ENCODE assay signal across 10 cellular contexts in the genomic region with DNA sequence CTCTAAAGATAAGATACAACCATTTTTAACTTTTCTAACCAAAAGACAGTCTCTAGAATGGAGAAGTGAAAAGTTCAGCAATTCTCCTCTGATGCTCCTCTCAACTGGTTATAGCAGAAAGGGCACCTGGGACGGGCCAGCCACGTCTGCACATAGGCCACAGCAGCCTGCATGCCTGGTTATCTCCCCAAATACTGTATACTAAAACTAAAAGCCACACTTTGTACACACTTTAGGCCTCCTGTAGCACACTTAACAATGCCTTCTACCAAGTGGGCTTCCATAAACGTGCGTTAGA.
DNase-seq lines count a peak whose midpoint lies in the region; ATAC-seq and FAIRE-seq lines count a peak whose summit lies in the region.
"Had no signal": no experiment of that assay in that cellular context is flagged by ENCODE, and none has a peak within 500 bp of the region (broad histone marks: within the 10 kb centered on the region; RNA-seq: fewer than 3 reads in every experiment).

No MANE protein-coding gene starts in this region.

- no peak overlapping the region for H3K4me2 ChIP-seq in mesenchymal stem cell (ENCODE audit: low read length, poor library complexity, severe bottlenecking)

- DNase-seq in mesenchymal stem cell (no peak), COR-L47 (lab: John Stamatoyannopoulos, UW) (no peak), iPS-NIHi7 (ENCODE audit: extremely low spot score) (no peak), NCI-H1092 (lab: John Stamatoyannopoulos, UW) (no peak), urothelium cell line (ENCODE audit: low spot score) (no peak)
- DNase-seq: T1000 had no signal

- no peak overlapping the region for H2BK120ac ChIP-seq in mesenchymal stem cell (ENCODE audit: low read depth, low read length)

- H3K4me3 ChIP-seq in mesenchymal stem cell (ENCODE audit: insufficient read depth in 1 of 2, low read depth in 1 of 2, low read length in 2 of 2): no peak overlapping the region

- 83% methylated on average over 4 of the region's 4 CpGs for WGBS in mesenchymal stem cell

- no peak overlapping the region for H3K14ac ChIP-seq in mesenchymal stem cell (ENCODE audit: low read length in 2 of 2)

- H3K79me1 ChIP-seq in mesenchymal stem cell (replicated peaks; ENCODE audit: low read length, poor library complexity, severe bottlenecking): no peaks in the 10 kb centered on the region

- H2BK15ac ChIP-seq in mesenchymal stem cell (ENCODE audit: low read depth, poor library complexity, severe bottlenecking): no peak overlapping the region

- no peaks in the 10 kb centered on the region for H3K36me3 ChIP-seq in mesenchymal stem cell (ENCODE audit: control insufficient read depth in 1 of 2, insufficient read depth in 2 of 2, low read depth in 1 of 2, low read length in 2 of 2)

- no peak overlapping the region for H3K4ac ChIP-seq in mesenchymal stem cell (ENCODE audit: low read depth in 1 of 2, low read length in 2 of 2)

- H2BK12ac ChIP-seq in mesenchymal stem cell (ENCODE audit: low read length in 2 of 2): no peak overlapping the region

- no peak for FAIRE-seq in urothelium cell line (lab: Jason Lieb, UNC)

- H3K27me3 ChIP-seq in mesenchymal stem cell (ENCODE audit: control insufficient read depth in 1 of 2, insufficient read depth in 1 of 2, low read length in 2 of 2): no peaks in the 10 kb centered on the region

- H2AK5ac ChIP-seq in mesenchymal stem cell (ENCODE audit: low read length, severe bottlenecking): no peak overlapping the region

- no peak overlapping the region for H3K27ac ChIP-seq in mesenchymal stem cell (ENCODE audit: low read length, poor library complexity, severe bottlenecking)
- H3K27ac ChIP-seq: parathyroid adenoma had no signal

- H3K18ac ChIP-seq in mesenchymal stem cell (ENCODE audit: low read depth in 1 of 2, low read length in 2 of 2): peak overlapping the region; percentile 21 to 54

- H3K9me3 ChIP-seq in mesenchymal stem cell (ENCODE audit: control insufficient read depth, low read length): no peaks in the 10 kb centered on the region

- no peaks in the 10 kb centered on the region for H3K4me1 ChIP-seq in mesenchymal stem cell (ENCODE audit: control insufficient read depth, insufficient read depth, low read depth, low read length)
- H3K4me1 ChIP-seq: parathyroid adenoma had no signal

- peak; percentile 82 for ATAC-seq in GM18868 (IDR thresholded peaks at IDR 0.05; ENCODE audit: unreplicated experiment)
- peak; percentile 77 for ATAC-seq in GM21576 (IDR thresholded peaks at IDR 0.05; ENCODE audit: unreplicated experiment)
- peak; percentile 67 for ATAC-seq in HG03439 (IDR thresholded peaks at IDR 0.05; ENCODE audit: unreplicated experiment)

- no peak overlapping the region for H3K23ac ChIP-seq in mesenchymal stem cell (ENCODE audit: low read length in 2 of 2)

- no peak overlapping the region for H4K91ac ChIP-seq in mesenchymal stem cell (ENCODE audit: low read length)

- no peak overlapping the region for H4K8ac ChIP-seq in mesenchymal stem cell (ENCODE audit: low read length)

- no peak overlapping the region for H2AFZ ChIP-seq in mesenchymal stem cell (ENCODE audit: low read depth, low read length)
- H2AFZ ChIP-seq: parathyroid adenoma had no signal

- H2BK5ac ChIP-seq in mesenchymal stem cell (ENCODE audit: low read depth, low read length, poor library complexity, severe bottlenecking): no peak overlapping the region

- no peak overlapping the region for H3K9ac ChIP-seq in mesenchymal stem cell (ENCODE audit: low read length)
- H3K9ac ChIP-seq: parathyroid adenoma had no signal
